Comparison of ENCODE assay signal across 8 cellular contexts in the genomic region with DNA sequence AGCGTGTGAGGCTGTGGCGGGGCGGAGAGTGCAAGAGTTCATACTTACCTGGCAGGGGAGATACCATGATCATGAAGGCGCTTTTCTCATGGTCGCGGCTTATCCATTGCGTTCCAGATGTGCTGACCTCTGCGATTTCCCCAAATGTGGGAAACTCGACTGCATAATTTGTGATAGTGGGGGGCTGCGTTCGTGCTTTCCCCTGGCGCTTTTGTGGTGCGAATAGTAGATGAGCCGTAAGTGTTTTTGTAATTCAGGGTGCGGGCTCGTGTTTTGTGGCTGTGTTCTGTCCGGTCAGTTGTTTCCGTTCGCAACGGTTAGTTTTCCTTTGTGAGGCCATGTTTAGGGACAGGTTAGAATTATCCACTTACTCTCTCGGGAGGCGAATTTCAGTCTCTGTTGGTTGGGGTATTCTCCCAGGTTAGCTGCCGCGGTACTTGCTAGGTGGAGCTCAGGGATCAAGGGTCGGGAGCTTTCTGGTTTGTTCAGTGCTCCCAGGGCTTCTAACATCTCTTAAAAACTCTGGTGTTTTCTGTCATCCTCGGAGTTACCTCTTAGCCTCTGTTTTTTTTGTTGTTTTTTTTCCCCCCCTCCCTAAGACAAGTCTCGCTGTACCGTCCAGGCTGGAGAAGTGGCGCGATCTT. TPM values are rescaled to one million over a fixed set of nuclear protein-coding genes. Genes with fewer than 3 reads are reported as not detected.
A peak's percentile ranks its signal among the peaks of the same experiment; 100 is the strongest.
DNase-seq lines count a peak whose midpoint lies in the region; ATAC-seq and TF ChIP-seq lines count a peak whose summit lies in the region.
"Not testable (repeated sequence)": the region's sequence is repeated elsewhere in the genome, so short reads cannot be mapped to it uniquely, and the experiment has no call there.

No MANE protein-coding gene starts in this region.

- intact Hi-C loops in left ventricle myocardium superior (cut with micrococcal nuclease); prostate gland (cut with DNase I): not testable (repeated sequence)

- H3K4me3 ChIP-seq in prostate gland = peak overlapping the region; percentile 32 to 33

- H3K27ac ChIP-seq in prostate gland = peak overlapping the region; percentile 85 to 89

- not testable (repeated sequence) for H3K27me3 ChIP-seq in prostate gland (replicated peaks; ENCODE audit: insufficient read depth)

- 1% methylated on average over 30 of the region's 30 CpGs for WGBS in prostate gland

- in situ Hi-C loops in GM13977 (cut with MboI; ENCODE audit: low pct_unique_long_range_greater_than_20kb, low sequenced_read_pairs, unreplicated experiment) = not testable (repeated sequence)

- not testable (repeated sequence) for H3K9me3 Mint-ChIP-seq in type B pancreatic cell

- H3K4me1 Mint-ChIP-seq in type B pancreatic cell (ENCODE audit: unreplicated experiment) = not testable (repeated sequence)

- H3K4me3 Mint-ChIP-seq in type B pancreatic cell = peak overlapping the region; percentile 94

- H3K36me3 ChIP-seq in prostate gland = not testable (repeated sequence)

- not testable (repeated sequence) for H3K4me1 ChIP-seq in prostate gland (replicated peaks)

- H3K9me3 ChIP-seq in prostate gland = not testable (repeated sequence)

- TF ChIP-seq POLR2A in prostate gland (IDR thresholded peaks at IDR 0.05) = peak; percentile 94

- peak; percentile 83 for ATAC-seq in HG02759 (IDR thresholded peaks at IDR 0.05; ENCODE audit: unreplicated experiment)
- ATAC-seq in left ventricle myocardium superior = peak; percentile 94

- DNase-seq in GM13977 (ENCODE audit: low spot score) (peak; percentile 81), NCI-H187 (lab: John Stamatoyannopoulos, UW) (peak; percentile 96 to 98), T-helper 2 cell (peak; percentile 28 to 99 (median 86)), amygdala (lab: John Stamatoyannopoulos, UW) (peak in 52 of 56 donors; percentile 5 to 89 (median 66)), left ventricle myocardium superior (peak; percentile 74), prostate gland (ENCODE audit: low spot score) (peak; percentile 90), type B pancreatic cell (ENCODE audit: extremely low spot score, unreplicated experiment) (peak; percentile 79)

- H3K27me3 Mint-ChIP-seq in type B pancreatic cell = not testable (repeated sequence)

- H3K36me3 Mint-ChIP-seq in type B pancreatic cell = not testable (repeated sequence)

- peak overlapping the region; percentile 100 for H3K27ac Mint-ChIP-seq in type B pancreatic cell

- not testable (repeated sequence) for TF ChIP-seq CTCF in GM13977 (IDR thresholded peaks at IDR 0.05; ENCODE audit: extremely low read depth, insufficient read depth, missing control alignments); prostate gland (IDR thresholded peaks at IDR 0.05); type B pancreatic cell (conservative IDR thresholded peaks at IDR 0.05)

RNA-seq across cellular contexts. Expression of a gene that starts 39.6 kb away (rescaled TPM):
- total RNA-seq in left ventricle myocardium superior (not detected), prostate gland (not detected), type B pancreatic cell (ENCODE audit: low replicate concordance) (not detected in 2 replicates)

Comparison
In these comparisons a context has a peak if more than half of its experiments do, and no peak if none do; other contexts are left out.
1. Peak in every context shown above with its lines: DNase-seq, ATAC-seq, H3K4me3 ChIP-seq and H3K27ac ChIP-seq.